Comparison of ENCODE assay signal across 8 cellular contexts in the genomic region with DNA sequence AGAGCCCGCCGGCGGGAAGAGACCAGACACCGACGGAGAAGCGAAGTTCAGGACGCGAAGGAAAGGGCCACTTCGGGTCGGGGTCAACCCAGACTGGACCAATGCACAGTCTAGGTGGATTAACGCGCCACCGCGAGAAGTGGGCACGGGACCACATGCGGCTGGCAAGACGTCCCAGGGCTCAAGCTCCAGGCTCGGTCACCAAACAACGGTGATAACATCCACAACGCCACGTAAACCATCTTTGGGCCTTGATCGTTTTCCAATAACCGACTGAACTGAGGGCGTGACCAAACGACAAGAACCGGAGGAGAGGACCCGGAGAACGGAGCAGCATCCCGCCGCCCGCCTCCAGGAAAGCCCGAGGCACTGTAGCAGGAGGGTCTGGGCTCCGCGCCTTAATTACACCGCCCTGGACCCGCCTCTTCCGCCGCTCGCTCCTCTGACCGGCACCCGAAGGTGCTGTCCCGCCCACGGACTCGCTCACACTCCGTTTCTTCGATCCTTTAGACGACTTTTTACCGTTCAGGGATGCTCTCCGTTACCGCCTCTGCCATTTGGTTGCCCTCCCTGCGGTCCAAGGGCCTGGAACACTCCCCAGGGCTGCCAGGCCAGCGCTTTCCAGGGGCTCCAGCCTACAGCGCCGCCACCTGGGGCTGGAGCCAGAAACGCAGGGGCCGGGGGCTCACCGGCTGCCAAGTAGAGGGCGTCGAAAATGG.
A peak's percentile ranks its signal among the peaks of the same experiment; 100 is the strongest.
DNase-seq lines count a peak whose midpoint lies in the region; ATAC-seq and TF ChIP-seq lines count a peak whose summit lies in the region.

No MANE protein-coding gene starts in this region.

- no peaks in the 10 kb centered on the region for H3K9me3 ChIP-seq in muscle layer of duodenum (ENCODE audit: control insufficient read depth in 1 of 2, low read length in 2 of 2)

- no peaks in the 10 kb centered on the region for H3K9me3 Mint-ChIP-seq in stimulated activated effector memory CD8-positive, alpha-beta T cell treated with anti-CD3 and anti-CD28 coated beads, Interleukin-12 subunit alpha, Interleukin-12 subunit beta, amount 100 ng/mL, for 72 hours

- no peak overlapping the region for H3K27ac ChIP-seq in muscle layer of duodenum (ENCODE audit: low read length)

- H3K4me3 ChIP-seq in muscle layer of duodenum (ENCODE audit: low read depth in 1 of 2, low read length in 2 of 2): peak overlapping the region; percentile 77 to 82

- peak; percentile 96 for ATAC-seq in GM19025 (IDR thresholded peaks at IDR 0.05; ENCODE audit: low read depth, unreplicated experiment)
- peak; percentile 96 for ATAC-seq in HG03159 (IDR thresholded peaks at IDR 0.05; ENCODE audit: unreplicated experiment)
- ATAC-seq in stimulated activated effector memory CD8-positive, alpha-beta T cell treated with anti-CD3 and anti-CD28 coated beads, Interleukin-12 subunit alpha, Interleukin-12 subunit beta, amount 100 ng/mL, for 72 hours: peak; percentile 96

- no peaks in the 10 kb centered on the region for H3K36me3 ChIP-seq in muscle layer of duodenum (ENCODE audit: control insufficient read depth in 1 of 2, insufficient read depth in 2 of 2, low read length in 2 of 2)

- peaks cover 4% of the 10 kb centered on the region for H3K27me3 ChIP-seq in muscle layer of duodenum (ENCODE audit: low read depth, low read length)

- H3K4me1 ChIP-seq in muscle layer of duodenum (ENCODE audit: control insufficient read depth in 1 of 2, insufficient read depth in 2 of 2, low read length in 2 of 2): peaks cover 0 to 12% of the 10 kb centered on the region in 2 donors

- H3K4me1 Mint-ChIP-seq in stimulated activated effector memory CD8-positive, alpha-beta T cell treated with anti-CD3 and anti-CD28 coated beads, Interleukin-12 subunit alpha, Interleukin-12 subunit beta, amount 100 ng/mL, for 72 hours: peaks cover 21% of the 10 kb centered on the region

- peaks cover 6% of the 10 kb centered on the region for H3K36me3 Mint-ChIP-seq in stimulated activated effector memory CD8-positive, alpha-beta T cell treated with anti-CD3 and anti-CD28 coated beads, Interleukin-12 subunit alpha, Interleukin-12 subunit beta, amount 100 ng/mL, for 72 hours

- DNase-seq in C1 segment of cervical spinal cord (lab: John Stamatoyannopoulos, UW) (peak in 9 of 14 donors; percentile 34 to 72 (median 43)), NCI-H69 (lab: John Stamatoyannopoulos, UW) (peak; percentile 88), erythroblast (lab: John Stamatoyannopoulos, UW) (peak; percentile 16 to 33)
- DNase-seq in activated CD8-positive, alpha-beta memory T cell treated with anti-CD3 and anti-CD28 coated beads, Interleukin-2, amount 50 U/mL, for 4 hours: peak; percentile 52
- DNase-seq in stimulated activated effector memory CD8-positive, alpha-beta T cell treated with anti-CD3 and anti-CD28 coated beads, Interleukin-12 subunit alpha, Interleukin-12 subunit beta, amount 100 ng/mL, for 72 hours (ENCODE audit: low spot score in 2 of 2): peak; percentile 52 to 84

- peak overlapping the region; percentile 98 for H3K27ac Mint-ChIP-seq in stimulated activated effector memory CD8-positive, alpha-beta T cell treated with anti-CD3 and anti-CD28 coated beads, Interleukin-12 subunit alpha, Interleukin-12 subunit beta, amount 100 ng/mL, for 72 hours

- TF ChIP-seq POLR2A in erythroblast (IDR thresholded peaks at IDR 0.05; ENCODE audit: low read length): no peak

- H3K4me3 Mint-ChIP-seq in stimulated activated effector memory CD8-positive, alpha-beta T cell treated with anti-CD3 and anti-CD28 coated beads, Interleukin-12 subunit alpha, Interleukin-12 subunit beta, amount 100 ng/mL, for 72 hours: peak overlapping the region; percentile 97

Comparison
In these comparisons a context has a peak if more than half of its experiments do, and no peak if none do; other contexts are left out.
1. DNase-seq: peak in every context shown above with its lines; median percentile 88 in NCI-H69; 68 in stimulated activated effector memory CD8-positive, alpha-beta T cell treated with anti-CD3 and anti-CD28 coated beads, Interleukin-12 subunit alpha, Interleukin-12 subunit beta, amount 100 ng/mL, for 72 hours; 52 in activated CD8-positive, alpha-beta memory T cell treated with anti-CD3 and anti-CD28 coated beads, Interleukin-2, amount 50 U/mL, for 4 hours; 43 in C1 segment of cervical spinal cord; 24 in erythroblast.